ENCODE assay signal across 15 cellular contexts in genomic region chr17:65759532-65759931, GRCh38.
DNase-seq lines count a peak whose midpoint lies in the region; FAIRE-seq and TF ChIP-seq lines count a peak whose summit lies in the region.
"Had no signal": no experiment of that assay in that cellular context is flagged by ENCODE, and none has a peak within 500 bp of the region (broad histone marks: within the 10 kb centered on the region; RNA-seq: fewer than 3 reads in every experiment).

No MANE protein-coding gene starts in this region.

- no peaks in the 10 kb centered on the region for H3K4me1 ChIP-seq in Peyer's patch
- H3K4me1 ChIP-seq: BLaER1 treated with 17β-estradiol and CSF1 and Interleukin-3, amounts not matched to agents 10 nM and 100 nM had no signal

- no peak overlapping the region for H3K4me3 Mint-ChIP-seq in activated CD4-positive, alpha-beta T cell treated with anti-CD3 and anti-CD28 coated beads, Interleukin-2, amount 10 ng/mL, durations not matched to agents 24 days and 14 days
- H3K4me3 Mint-ChIP-seq in activated CD4-positive, alpha-beta memory T cell treated with anti-CD3 and anti-CD28 coated beads, Interleukin-2, amount 10 ng/mL, durations not matched to agents 7 days and 5 days = no peak overlapping the region
- H3K4me3 Mint-ChIP-seq: B cell; CD8-positive, alpha-beta T cell; GM23338; HFFc6 had no signal

- H3K4me3 ChIP-seq in Peyer's patch = no peak overlapping the region
- H3K4me3 ChIP-seq: BLaER1 treated with 17β-estradiol and CSF1 and Interleukin-3, amounts not matched to agents 10 nM and 100 nM; GM23338 had no signal

- H3K9me3 Mint-ChIP-seq in activated CD4-positive, alpha-beta T cell treated with anti-CD3 and anti-CD28 coated beads, Interleukin-2, amount 10 ng/mL, durations not matched to agents 24 days and 14 days = peaks cover 8% of the 10 kb centered on the region
- no peaks in the 10 kb centered on the region for H3K9me3 Mint-ChIP-seq in activated CD4-positive, alpha-beta memory T cell treated with anti-CD3 and anti-CD28 coated beads, Interleukin-2, amount 10 ng/mL, durations not matched to agents 7 days and 5 days
- H3K9me3 Mint-ChIP-seq: CD8-positive, alpha-beta T cell; GM23338; HFFc6 had no signal

- intact Hi-C loops in activated CD4-positive, alpha-beta T cell treated with anti-CD3 and anti-CD28 coated beads, Interleukin-2, amount 10 ng/mL, durations not matched to agents 24 days and 14 days (cut with micrococcal nuclease) = no loop called here

- no peaks in the 10 kb centered on the region for H3K27me3 ChIP-seq in Peyer's patch
- H3K27me3 ChIP-seq: BLaER1 treated with 17β-estradiol and CSF1 and Interleukin-3, amounts not matched to agents 10 nM and 100 nM had no signal

- H3K4me1 Mint-ChIP-seq in activated CD4-positive, alpha-beta T cell treated with anti-CD3 and anti-CD28 coated beads, Interleukin-2, amount 10 ng/mL, durations not matched to agents 24 days and 14 days = no peaks in the 10 kb centered on the region
- no peaks in the 10 kb centered on the region for H3K4me1 Mint-ChIP-seq in activated CD4-positive, alpha-beta memory T cell treated with anti-CD3 and anti-CD28 coated beads, Interleukin-2, amount 10 ng/mL, durations not matched to agents 7 days and 5 days
- H3K4me1 Mint-ChIP-seq: B cell, GM23338 had no signal

- POLR2A ChIA-PET in activated CD4-positive, alpha-beta memory T cell treated with anti-CD3 and anti-CD28 coated beads, Interleukin-2, amount 10 ng/mL, durations not matched to agents 7 days and 5 days (lab: Charles Lee) = no interaction called here

- H3K36me3 Mint-ChIP-seq in activated CD4-positive, alpha-beta T cell treated with anti-CD3 and anti-CD28 coated beads, Interleukin-2, amount 10 ng/mL, durations not matched to agents 24 days and 14 days (ENCODE audit: low read depth) = no peaks in the 10 kb centered on the region
- H3K36me3 Mint-ChIP-seq in activated CD4-positive, alpha-beta memory T cell treated with anti-CD3 and anti-CD28 coated beads, Interleukin-2, amount 10 ng/mL, durations not matched to agents 7 days and 5 days (ENCODE audit: low read depth) = no peaks in the 10 kb centered on the region
- H3K36me3 Mint-ChIP-seq: CD8-positive, alpha-beta T cell had no signal

- no peak overlapping the region for H3K27ac ChIP-seq in Peyer's patch
- H3K27ac ChIP-seq: BLaER1 treated with 17β-estradiol and CSF1 and Interleukin-3, amounts not matched to agents 10 nM and 100 nM had no signal

- TF ChIP-seq POLR2A in Peyer's patch (IDR thresholded peaks at IDR 0.05) = no peak

- no peaks in the 10 kb centered on the region for H3K9me3 ChIP-seq in Peyer's patch
- H3K9me3 ChIP-seq: BLaER1 treated with 17β-estradiol and CSF1 and Interleukin-3, amounts not matched to agents 10 nM and 100 nM had no signal

- no peaks in the 10 kb centered on the region for H3K36me3 ChIP-seq in Peyer's patch
- H3K36me3 ChIP-seq: BLaER1 treated with 17β-estradiol and CSF1 and Interleukin-3, amounts not matched to agents 10 nM and 100 nM had no signal

- H3K27ac Mint-ChIP-seq in activated CD4-positive, alpha-beta T cell treated with anti-CD3 and anti-CD28 coated beads, Interleukin-2, amount 10 ng/mL, durations not matched to agents 24 days and 14 days = no peak overlapping the region
- no peak overlapping the region for H3K27ac Mint-ChIP-seq in activated CD4-positive, alpha-beta memory T cell treated with anti-CD3 and anti-CD28 coated beads, Interleukin-2, amount 10 ng/mL, durations not matched to agents 7 days and 5 days
- H3K27ac Mint-ChIP-seq: B cell; CD8-positive, alpha-beta T cell; GM23338; HFFc6 had no signal

- in situ Hi-C loops in SK-MEL-5 (cut with HindIII; ENCODE audit: low pct_unique_long_range_greater_than_20kb, low sequenced_read_pairs) = no loop called here

- peak; percentile 26 for FAIRE-seq in endometrium (lab: Jason Lieb, UNC)

- no peak for TF ChIP-seq CTCF in Peyer's patch (IDR thresholded peaks at IDR 0.05)

- DNase-seq in SK-MEL-5 (ENCODE audit: low read depth, low spot score) (peak; percentile 87), foreskin melanocyte (peak; percentile 25), Peyer's patch (no peak)
- no peak for DNase-seq in activated CD4-positive, alpha-beta T cell treated with anti-CD3 and anti-CD28 coated beads, Interleukin-2, amount 10 ng/mL, durations not matched to agents 24 days and 14 days
- no peak for DNase-seq in activated CD4-positive, alpha-beta memory T cell treated with anti-CD3 and anti-CD28 coated beads, Interleukin-2, amount 10 ng/mL, durations not matched to agents 7 days and 5 days
- DNase-seq: Calu3; CD8-positive, alpha-beta T cell; DMS79 treated with DMSO at 0.1 percent for 48 hours; GF-D8; H7; HFFc6 had no signal

- CTCF ChIA-PET in activated CD4-positive, alpha-beta memory T cell treated with anti-CD3 and anti-CD28 coated beads, Interleukin-2, amount 10 ng/mL, durations not matched to agents 7 days and 5 days (lab: Charles Lee) = no interaction called here

- peaks cover 10% of the 10 kb centered on the region for H3K27me3 Mint-ChIP-seq in activated CD4-positive, alpha-beta T cell treated with anti-CD3 and anti-CD28 coated beads, Interleukin-2, amount 10 ng/mL, durations not matched to agents 24 days and 14 days
- peaks cover 3% of the 10 kb centered on the region for H3K27me3 Mint-ChIP-seq in activated CD4-positive, alpha-beta memory T cell treated with anti-CD3 and anti-CD28 coated beads, Interleukin-2, amount 10 ng/mL, durations not matched to agents 7 days and 5 days
- H3K27me3 Mint-ChIP-seq: B cell had no signal

Comparison
In these comparisons a context has a peak if more than half of its experiments do, and no peak if none do; other contexts are left out.
1. DNase-seq: peak in SK-MEL-5 (single experiment) and foreskin melanocyte (single experiment); none in activated CD4-positive, alpha-beta T cell treated with anti-CD3 and anti-CD28 coated beads, Interleukin-2, amount 10 ng/mL, durations not matched to agents 24 days and 14 days (single experiment), activated CD4-positive, alpha-beta memory T cell treated with anti-CD3 and anti-CD28 coated beads, Interleukin-2, amount 10 ng/mL, durations not matched to agents 7 days and 5 days (single experiment) and Peyer's patch (0 of 3).